Comparison of ENCODE assay signal across 8 cellular contexts in genomic region chr18:12839057-12839525, GRCh38. TPM values are rescaled to one million over a fixed set of nuclear protein-coding genes. Genes with fewer than 3 reads are reported as not detected.
A peak's percentile ranks its signal among the peaks of the same experiment; 100 is the strongest.
DNase-seq lines count a peak whose midpoint lies in the region; ATAC-seq, FAIRE-seq and TF ChIP-seq lines count a peak whose summit lies in the region.

No MANE protein-coding gene starts in this region.

- ATAC-seq in GM21526 (IDR thresholded peaks at IDR 0.05; ENCODE audit: low FRiP score, unreplicated experiment) (peak; percentile 43), IMR-90 (ENCODE audit: low read depth) (no peak)

- H3K9me3 ChIP-seq in IMR-90 (ENCODE audit: control insufficient read depth, insufficient read depth, low read length) (no peaks in the 10 kb centered on the region), ascending aorta (no peaks in the 10 kb centered on the region), parathyroid adenoma (ENCODE audit: control insufficient read depth, low read length) (no peaks in the 10 kb centered on the region), kidney (ENCODE audit: control insufficient read depth in 1 of 2, low read length in 2 of 2) (no peaks in the 10 kb centered on the region)

- H3K9ac ChIP-seq in IMR-90 (ENCODE audit: low read depth, low read length) = no peak overlapping the region
- H3K9ac ChIP-seq in parathyroid adenoma = no peak overlapping the region
- no peak overlapping the region for H3K9ac ChIP-seq in kidney (ENCODE audit: low read length in 2 of 2)

- peak overlapping the region; percentile 30; the same call in 1 of the 2 replicates for H2BK20ac ChIP-seq in IMR-90 (ENCODE audit: low read depth, low read length)

- in situ Hi-C loops in IMR-90 (cut with MboI; ENCODE audit: low sequenced_read_pairs) = no loop called here

- H3K4me2 ChIP-seq in IMR-90 (ENCODE audit: low read depth, low read length) (peak overlapping the region; percentile 56; the same call in 1 of the 2 replicates), parathyroid adenoma (ENCODE audit: low read length) (peak overlapping the region; percentile 45)

- TF ChIP-seq CTCF in GM12864 (IDR thresholded peaks at IDR 0.05; ENCODE audit: low read depth, low read length, missing control alignments) (no peak), IMR-90 (conservative IDR thresholded peaks at IDR 0.05; ENCODE audit: low read depth, low read length) (no peak), ascending aorta (IDR thresholded peaks at IDR 0.05) (no peak), parathyroid adenoma (IDR thresholded peaks at IDR 0.05) (no peak), kidney (IDR thresholded peaks at IDR 0.05; ENCODE audit: borderline replicate concordance, extremely low read depth, insufficient read depth) (no peak)

- BruUV-seq in IMR-90 (replicated peaks; lab: Mats Ljungman, UMichigan) = no TSS peak

- peak overlapping the region; percentile 11; the same call in 1 of the 2 replicates for H3K4ac ChIP-seq in IMR-90 (ENCODE audit: low read depth, low read length)

- H2AK9ac ChIP-seq in IMR-90 (replicated peaks; ENCODE audit: low read depth, low read length, poor library complexity) = no peak overlapping the region

- H3K9me1 ChIP-seq in IMR-90 (ENCODE audit: insufficient read depth, low read length) = peaks cover 13% of the 10 kb centered on the region

- CTCF ChIA-PET in IMR-90 (lab: Yijun Ruan, JAX) = no interaction called here

- FAIRE-seq in kidney (lab: Jason Lieb, UNC) = no peak

- intact Hi-C loops in IMR-90 (cut with micrococcal nuclease) (loop anchor here (2.0 kb wide), 1 partner anchor 44 kb away; no protein-coding TSS in a partner anchor), ascending aorta (cut with DNase I) (loop anchor here (5.0 kb wide), 1 partner anchor 108 kb away; the partner anchor contains the start of gene SEH1L), kidney (cut with DNase I) (no loop called here)

- TF ChIP-seq RAD21 in IMR-90 (IDR thresholded peaks at IDR 0.05; ENCODE audit: low read length) = no peak

- peaks cover 2% of the 10 kb centered on the region for H3K79me2 ChIP-seq in parathyroid adenoma

- H4K8ac ChIP-seq in IMR-90 (ENCODE audit: low read depth in 2 of 2, low read length in 2 of 2) = peak overlapping the region in 1 of 2 experiments; percentile 64; a peak in 2 of 4 replicates

- 0 out of 2 replicates have a peak overlapping the region, but pooled peaks have one; percentile 13 for H3K27ac ChIP-seq in IMR-90 (ENCODE audit: insufficient read depth, low read length)
- H3K27ac ChIP-seq in ascending aorta = peak overlapping the region; percentile 54 to 59
- H3K27ac ChIP-seq in parathyroid adenoma = no peak overlapping the region
- peak overlapping the region in 1 of 2 donors; percentile 58 for H3K27ac ChIP-seq in kidney (ENCODE audit: low read depth in 2 of 2, low read length in 2 of 2)

- H2AK5ac ChIP-seq in IMR-90 (ENCODE audit: low read depth, low read length) = peak overlapping the region; percentile 74; the same call in 1 of the 2 replicates

- H3K4me3 ChIP-seq in GM12864 (ENCODE audit: low read depth, low read length) = peak overlapping the region; percentile 23; the same call in 1 of the 2 replicates
- H3K4me3 ChIP-seq in IMR-90 (ENCODE audit: insufficient read depth, low read depth, low read length) = no peak overlapping the region
- H3K4me3 ChIP-seq in ascending aorta = no peak overlapping the region
- no peak overlapping the region for H3K4me3 ChIP-seq in parathyroid adenoma (ENCODE audit: low read depth, low read length)
- H3K4me3 ChIP-seq in kidney (ENCODE audit: low read length in 2 of 2) = no peak overlapping the region

- H2BK5ac ChIP-seq in IMR-90 (ENCODE audit: low read depth, low read length, poor library complexity, severe bottlenecking) = peak overlapping the region; percentile 84

- no peak overlapping the region for H3K56ac ChIP-seq in IMR-90 (ENCODE audit: extremely low read depth, insufficient read depth, low read length)

- dilution Hi-C loops in IMR-90 (cut with HindIII; ENCODE audit: low sequenced_read_pairs, unreplicated experiment) = no loop called here

- H4K20me1 ChIP-seq in IMR-90 (ENCODE audit: insufficient read depth, low read length) = no peaks in the 10 kb centered on the region

- WGBS in IMR-90 (ENCODE audit: extremely low coverage in 2 of 2, insufficient read length in 1 of 2), 2 experiments = 100% methylated on average over 1 of the region's 2 CpGs; no CpG with 5 or more reads in 1 of the 2 experiments

- H3K23ac ChIP-seq in IMR-90 (ENCODE audit: low read depth, low read length) = peak overlapping the region; percentile 6; the same call in 1 of the 2 replicates

- peak overlapping the region; percentile 69; the same call in 1 of the 2 replicates for H4K5ac ChIP-seq in IMR-90 (ENCODE audit: low read depth, low read length)

- H2BK15ac ChIP-seq in IMR-90 (ENCODE audit: low read depth, low read length) = peak overlapping the region; percentile 12; the same call in 1 of the 3 replicates

- peak overlapping the region; percentile 45 for H4K91ac ChIP-seq in IMR-90 (ENCODE audit: insufficient read depth, low read depth, low read length)

- peak overlapping the region; percentile 45; the same call in 1 of the 2 replicates for H2BK120ac ChIP-seq in IMR-90 (ENCODE audit: low read depth, low read length)

- TF ChIP-seq POLR2A in IMR-90 (IDR thresholded peaks at IDR 0.05; ENCODE audit: low read depth, low read length) = no peak

- H3K36me3 ChIP-seq in IMR-90 (ENCODE audit: control insufficient read depth, insufficient read depth, low read length) = 0 out of 2 replicates have a peak, but pooled peaks cover 2% of the 10 kb centered on the region
- H3K36me3 ChIP-seq in ascending aorta = peaks cover 0 to 5% of the 10 kb centered on the region in 2 donors
- no peaks in the 10 kb centered on the region for H3K36me3 ChIP-seq in parathyroid adenoma (ENCODE audit: control insufficient read depth, insufficient read depth, low read length)
- peaks cover 4 to 5% of the 10 kb centered on the region in 2 donors for H3K36me3 ChIP-seq in kidney (ENCODE audit: control insufficient read depth in 1 of 2, insufficient read depth in 2 of 2, low read length in 2 of 2)

- H3K27me3 ChIP-seq in IMR-90 (ENCODE audit: control insufficient read depth, insufficient read depth, low read length) (no peaks in the 10 kb centered on the region), ascending aorta (no peaks in the 10 kb centered on the region), parathyroid adenoma (ENCODE audit: control insufficient read depth, insufficient read depth, low read length) (no peaks in the 10 kb centered on the region)

- no peak for DNase-seq in GM12864 (ENCODE audit: low read depth)
- no peak for DNase-seq in IMR-90
- DNase-seq in ascending aorta (ENCODE audit: low spot score in 2 of 2) = no peak
- no peak for DNase-seq in HCEC 1CT
- no peak for DNase-seq in kidney
- DNase-seq in DMS79 treated with DMSO at 0.1 percent for 48 hours (lab: John Stamatoyannopoulos, UW) = no peak

- H2AFZ ChIP-seq in IMR-90 (replicated peaks; ENCODE audit: low read length, poor library complexity) (no peak overlapping the region), parathyroid adenoma (no peak overlapping the region)

- H3K4me1 ChIP-seq in IMR-90 (ENCODE audit: control insufficient read depth, insufficient read depth, low read length) = peaks cover 18% of the 10 kb centered on the region
- peaks cover 4 to 7% of the 10 kb centered on the region in 2 donors for H3K4me1 ChIP-seq in ascending aorta
- H3K4me1 ChIP-seq in parathyroid adenoma = peaks cover 9% of the 10 kb centered on the region
- H3K4me1 ChIP-seq in kidney (ENCODE audit: control insufficient read depth in 1 of 2, insufficient read depth in 1 of 2, low read depth in 1 of 2, low read length in 2 of 2) = peaks cover 5 to 10% of the 10 kb centered on the region in 2 donors

- POLR2A ChIA-PET in IMR-90 (lab: Charles Lee; ENCODE audit: unreplicated experiment) = no interaction called here

- peak overlapping the region; percentile 23 for H3K14ac ChIP-seq in IMR-90 (replicated peaks; ENCODE audit: low read depth, low read length)

- H3K18ac ChIP-seq in IMR-90 (ENCODE audit: low read depth, low read length) = peak overlapping the region; percentile 96; the same call in 1 of the 2 replicates

- peaks cover 24 to 47% of the 10 kb centered on the region in 2 experiments for H3K79me1 ChIP-seq in IMR-90 (ENCODE audit: low read depth in 1 of 2, low read length in 2 of 2)

TF ChIP-seq in IMR-90, 13 proteins besides CTCF, POLR2A, EP300 and RAD21 (continues in another document):
- no peak for TF ChIP-seq NFE2L2 (IDR thresholded peaks at IDR 0.05; ENCODE audit: low read depth, low read length)
- TF ChIP-seq MAZ (IDR thresholded peaks at IDR 0.05; ENCODE audit: borderline replicate concordance, low read depth, low read length) = no peak
- no peak for TF ChIP-seq RFX5 (IDR thresholded peaks at IDR 0.05; ENCODE audit: low read depth, low read length)
- no peak for TF ChIP-seq CHD1 (IDR thresholded peaks at IDR 0.05; ENCODE audit: low read depth, low read length)
- no peak for TF ChIP-seq BHLHE40 (IDR thresholded peaks at IDR 0.05; ENCODE audit: low read depth, low read length)
- TF ChIP-seq MXI1 (IDR thresholded peaks at IDR 0.05; ENCODE audit: borderline replicate concordance, low read depth, low read length) = no peak
- TF ChIP-seq USF2 (IDR thresholded peaks at IDR 0.05; ENCODE audit: low read depth, low read length) = no peak
- TF ChIP-seq MAFK (IDR thresholded peaks at IDR 0.05; ENCODE audit: low read depth, low read length) = no peak
- TF ChIP-seq ELK1 (IDR thresholded peaks at IDR 0.05; ENCODE audit: borderline replicate concordance, low read depth, low read length) = no peak

RNA-seq across cellular contexts. Expression of gene PTPN2, which starts 44.9 kb away (rescaled TPM):
- 30.6 and 36.9 TPM in 2 replicates for total RNA-seq in IMR-90 (2012; rRNA removed)
- 10.9 and 13.2 TPM in 2 replicates for polyA plus RNA-seq in IMR-90 (2012; rRNA removed)
- 2.4 and 3.9 TPM in 2 replicates for polyA plus RNA-seq in IMR-90 (2012; cell fraction: cytosol; rRNA removed)
- 3.7 and 32.1 TPM in 2 replicates for polyA plus RNA-seq in IMR-90 (2012; cell fraction: nucleus; rRNA removed; ENCODE audit: low replicate concordance)
- total RNA-seq in ascending aorta = 81.8 TPM
- total RNA-seq in kidney = 45.8 TPM
- 23.4 TPM for polyA plus RNA-seq in kidney (ENCODE audit: insufficient read depth, low read depth, low replicate concordance)
